14 cellular contexts compared by ENCODE assay signal in genomic region chr14:65696801-65697200, GRCh38.
"Had no signal": no experiment of that assay in that cellular context is flagged by ENCODE, and none has a peak within 500 bp of the region (broad histone marks: within the 10 kb centered on the region; RNA-seq: fewer than 3 reads in every experiment).

No MANE protein-coding gene starts in this region.

- ATAC-seq: activated CD8-positive, alpha-beta T cell treated with anti-CD3 and anti-CD28 coated beads for 36 hours; left lung; natural killer cell treated with Interleukin-12 subunit alpha and Interleukin-12 subunit beta and Interleukin-15 and Interleukin-18, amount 100 ng/mL, for 72 hours; right cardiac atrium; T-helper 17 cell had no signal

- H3K4me3 ChIP-seq: hepatocyte, left lung, prostate gland had no signal

- H3K79me2 ChIP-seq: hepatocyte had no signal

- H3K36me3 ChIP-seq: left lung, prostate gland had no signal

- H3K27ac ChIP-seq: epithelial cell of prostate, hepatocyte, left lung, prostate gland had no signal

- H3K4me2 ChIP-seq: hepatocyte had no signal

- H2AFZ ChIP-seq: hepatocyte had no signal

- H3K27me3 ChIP-seq: hepatocyte, left lung had no signal

- H3K27me3 Mint-ChIP-seq: activated B cell treated with CpG ODN at 0.5 μM for 24 hours; activated CD8-positive, alpha-beta T cell treated with anti-CD3 and anti-CD28 coated beads for 36 hours; activated naive CD8-positive, alpha-beta T cell treated with anti-CD3 and anti-CD28 coated beads for 36 hours; natural killer cell treated with Interleukin-12 subunit alpha and Interleukin-12 subunit beta and Interleukin-15 and Interleukin-18, amount 100 ng/mL, for 72 hours; T-helper 17 cell had no signal

- FAIRE-seq: keratinocyte had no signal

- H3K4me1 Mint-ChIP-seq: activated B cell treated with CpG ODN at 0.5 μM for 24 hours had no signal

- DNase-seq: activated B cell treated with CpG ODN at 0.5 μM for 24 hours; activated CD4-positive, alpha-beta T cell treated with anti-CD3 and anti-CD28 coated beads for 48 hours; activated CD8-positive, alpha-beta T cell treated with anti-CD3 and anti-CD28 coated beads for 36 hours; activated naive CD8-positive, alpha-beta T cell treated with anti-CD3 and anti-CD28 coated beads for 36 hours; activated T-cell treated with anti-CD3 and anti-CD28 coated beads, Interleukin-2, amount 50 U/mL, for 48 hours; left lung; nucleus accumbens; right cardiac atrium; T-helper 17 cell had no signal

- H3K9me3 ChIP-seq: prostate gland had no signal

- H3K4me1 ChIP-seq: left lung, prostate gland had no signal

- H3K9me3 Mint-ChIP-seq: activated B cell treated with CpG ODN at 0.5 μM for 24 hours; natural killer cell treated with Interleukin-12 subunit alpha and Interleukin-12 subunit beta and Interleukin-15 and Interleukin-18, amount 100 ng/mL, for 72 hours had no signal

- H3K27ac Mint-ChIP-seq: activated B cell treated with CpG ODN at 0.5 μM for 24 hours; activated CD8-positive, alpha-beta T cell treated with anti-CD3 and anti-CD28 coated beads for 36 hours; activated naive CD8-positive, alpha-beta T cell treated with anti-CD3 and anti-CD28 coated beads for 36 hours; natural killer cell treated with Interleukin-12 subunit alpha and Interleukin-12 subunit beta and Interleukin-15 and Interleukin-18, amount 100 ng/mL, for 72 hours; T-helper 17 cell had no signal

- H3K36me3 Mint-ChIP-seq: natural killer cell treated with Interleukin-12 subunit alpha and Interleukin-12 subunit beta and Interleukin-15 and Interleukin-18, amount 100 ng/mL, for 72 hours had no signal

- H3K4me3 Mint-ChIP-seq: activated B cell treated with CpG ODN at 0.5 μM for 24 hours; activated CD8-positive, alpha-beta T cell treated with anti-CD3 and anti-CD28 coated beads for 36 hours; activated naive CD8-positive, alpha-beta T cell treated with anti-CD3 and anti-CD28 coated beads for 36 hours; natural killer cell treated with Interleukin-12 subunit alpha and Interleukin-12 subunit beta and Interleukin-15 and Interleukin-18, amount 100 ng/mL, for 72 hours; T-helper 17 cell had no signal
